8 cellular contexts compared by ENCODE assay signal in genomic region chr14:54627325-54627717, GRCh38.
DNase-seq lines count a peak whose midpoint lies in the region; ATAC-seq lines count a peak whose summit lies in the region.

No MANE protein-coding gene starts in this region.

- DNase-seq in activated CD4-positive, alpha-beta T cell treated with anti-CD3 and anti-CD28 coated beads, Interleukin-2, amount 50 U/mL, for 4 hours: peak; percentile 4 to 12
- no peak for DNase-seq in activated CD4-positive, alpha-beta T cell treated with anti-CD3 and anti-CD28 coated beads for 1 hour
- no peak for DNase-seq in central memory CD8-positive, alpha-beta T cell (ENCODE audit: low spot score in 2 of 2)
- no peak for DNase-seq in natural killer cell treated with Interleukin-12 subunit alpha and Interleukin-12 subunit beta and Interleukin-15 and Interleukin-18, amount 100 ng/mL, for 72 hours (ENCODE audit: low spot score)
- no peak for DNase-seq in DMS53 (lab: John Stamatoyannopoulos, UW)
- no peak for DNase-seq in NCI-H526 treated with DMSO at 0.1 percent for 48 hours (lab: John Stamatoyannopoulos, UW)

- H3K27ac Mint-ChIP-seq in central memory CD8-positive, alpha-beta T cell (ENCODE audit: low read depth): peak overlapping the region; percentile 91
- H3K27ac Mint-ChIP-seq in natural killer cell treated with Interleukin-12 subunit alpha and Interleukin-12 subunit beta and Interleukin-15 and Interleukin-18, amount 100 ng/mL, for 72 hours: peak overlapping the region; percentile 91 to 99

- H3K36me3 Mint-ChIP-seq in central memory CD8-positive, alpha-beta T cell (ENCODE audit: insufficient read depth): no peaks in the 10 kb centered on the region
- H3K36me3 Mint-ChIP-seq in natural killer cell treated with Interleukin-12 subunit alpha and Interleukin-12 subunit beta and Interleukin-15 and Interleukin-18, amount 100 ng/mL, for 72 hours: no peaks in the 10 kb centered on the region

- H3K27me3 Mint-ChIP-seq in central memory CD8-positive, alpha-beta T cell: no peaks in the 10 kb centered on the region
- H3K27me3 Mint-ChIP-seq in natural killer cell treated with Interleukin-12 subunit alpha and Interleukin-12 subunit beta and Interleukin-15 and Interleukin-18, amount 100 ng/mL, for 72 hours: peaks cover 0 to 3% of the 10 kb centered on the region in 2 donors

- H3K4me1 Mint-ChIP-seq in central memory CD8-positive, alpha-beta T cell: peaks cover 35% of the 10 kb centered on the region
- peaks cover 40 to 42% of the 10 kb centered on the region in 2 donors for H3K4me1 Mint-ChIP-seq in natural killer cell treated with Interleukin-12 subunit alpha and Interleukin-12 subunit beta and Interleukin-15 and Interleukin-18, amount 100 ng/mL, for 72 hours (ENCODE audit: low read depth in 2 of 2)

- H3K9me3 Mint-ChIP-seq in central memory CD8-positive, alpha-beta T cell: peaks cover 2% of the 10 kb centered on the region
- no peaks in the 10 kb centered on the region for H3K9me3 Mint-ChIP-seq in natural killer cell treated with Interleukin-12 subunit alpha and Interleukin-12 subunit beta and Interleukin-15 and Interleukin-18, amount 100 ng/mL, for 72 hours

- ATAC-seq in HG03159 (IDR thresholded peaks at IDR 0.05; ENCODE audit: unreplicated experiment) (peak; percentile 40), HG02884 (IDR thresholded peaks at IDR 0.05; ENCODE audit: unreplicated experiment) (no peak)
- peak; percentile 50 for ATAC-seq in central memory CD8-positive, alpha-beta T cell (replicated peaks; ENCODE audit: extremely low read depth, poor library complexity, severe bottlenecking)
- ATAC-seq in natural killer cell treated with Interleukin-12 subunit alpha and Interleukin-12 subunit beta and Interleukin-15 and Interleukin-18, amount 100 ng/mL, for 72 hours: peak; percentile 77 to 79

- peak overlapping the region; percentile 61 for H3K4me3 Mint-ChIP-seq in central memory CD8-positive, alpha-beta T cell
- H3K4me3 Mint-ChIP-seq in natural killer cell treated with Interleukin-12 subunit alpha and Interleukin-12 subunit beta and Interleukin-15 and Interleukin-18, amount 100 ng/mL, for 72 hours: peak overlapping the region; percentile 78

Comparison
In these comparisons a context has a peak if more than half of its experiments do, and no peak if none do; other contexts are left out.
1. DNase-seq: peak in activated CD4-positive, alpha-beta T cell treated with anti-CD3 and anti-CD28 coated beads, Interleukin-2, amount 50 U/mL, for 4 hours (2 of 2); none in activated CD4-positive, alpha-beta T cell treated with anti-CD3 and anti-CD28 coated beads for 1 hour (single experiment), central memory CD8-positive, alpha-beta T cell (0 of 2), natural killer cell treated with Interleukin-12 subunit alpha and Interleukin-12 subunit beta and Interleukin-15 and Interleukin-18, amount 100 ng/mL, for 72 hours (single experiment), DMS53 (single experiment) and NCI-H526 treated with DMSO at 0.1 percent for 48 hours (single experiment).